In the genomic region with DNA sequence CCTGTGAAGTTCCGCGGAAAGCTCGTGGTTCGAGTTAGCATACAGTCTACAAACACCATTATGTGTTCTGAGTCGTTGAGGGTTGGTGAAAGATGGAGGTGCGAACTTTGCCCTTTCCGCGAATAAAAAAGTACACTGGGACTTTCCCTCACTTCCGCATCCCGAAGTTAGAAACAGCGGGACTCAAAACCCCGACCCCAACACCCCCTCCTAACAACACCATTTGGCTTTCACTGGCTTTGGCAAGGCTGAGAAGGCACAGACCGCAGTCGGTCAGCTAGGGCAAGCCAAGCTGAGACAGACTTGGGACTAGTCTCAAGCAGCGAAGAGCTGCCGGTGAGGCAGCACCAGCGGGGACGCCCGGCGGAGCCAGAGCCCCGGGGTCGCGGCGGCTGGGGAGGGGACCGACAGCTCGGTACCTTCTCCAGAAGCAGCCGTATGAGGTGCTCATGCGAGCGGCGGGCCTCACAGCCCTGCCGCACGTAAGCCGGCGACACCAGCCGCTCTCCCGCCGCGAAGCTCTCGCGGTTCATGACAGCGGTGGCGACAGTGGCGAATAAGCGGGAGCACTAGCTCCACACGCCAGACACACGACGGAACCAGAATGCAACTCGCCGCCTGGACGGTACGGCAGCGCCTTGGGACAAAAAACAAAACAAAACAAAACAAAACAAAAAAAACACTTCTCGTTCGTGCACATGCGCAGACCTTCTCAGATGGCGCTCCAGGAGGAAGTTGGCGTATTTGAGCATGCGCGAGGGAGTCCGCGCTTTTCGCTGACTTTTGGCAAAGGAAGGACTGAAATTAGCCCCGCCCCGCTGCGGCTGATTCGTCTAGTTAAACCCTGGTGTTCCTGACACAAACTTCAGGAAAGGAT, we compare ENCODE assay signal across 8 cellular contexts. TPM values are rescaled to one million over a fixed set of nuclear protein-coding genes. Genes with fewer than 3 reads are reported as not detected.
A peak's percentile ranks its signal among the peaks of the same experiment; 100 is the strongest.
DNase-seq lines count a peak whose midpoint lies in the region; ATAC-seq, FAIRE-seq and TF ChIP-seq lines count a peak whose summit lies in the region.

A gene (minus strand): TSS at position 613 of the 877 bp plus-strand sequence. CDS start 80 bp downstream, at position 533.

- TF ChIP-seq CTCF in adrenal gland (IDR thresholded peaks at IDR 0.05) (peak in 2 of 6 experiments; percentile 27), heart left ventricle (IDR thresholded peaks at IDR 0.05) (peak in 1 of 12 donors; percentile 23), type B pancreatic cell (conservative IDR thresholded peaks at IDR 0.05) (no peak)

- peak; percentile 99 for FAIRE-seq in GM12891 (lab: Jason Lieb, UNC)

- DNase-seq in GM12891 (ENCODE audit: insufficient read length, low spot score), result peak; percentile 54
- DNase-seq in NCI-H1436 treated with DMSO at 0.1 percent for 48 hours (lab: John Stamatoyannopoulos, UW), result peak; percentile 89
- DNase-seq in T-cell, result peak; percentile 78 to 94 (median 91)
- DNase-seq in adrenal gland, result peak; percentile 98 to 99 (median 99)
- DNase-seq in heart left ventricle, result peak; percentile 98 to 99 (median 98)
- DNase-seq in pons (ENCODE audit: low spot score), result peak; percentile 98
- peak; percentile 90 for DNase-seq in type B pancreatic cell (ENCODE audit: extremely low spot score, unreplicated experiment)

- H3K4me1 Mint-ChIP-seq in T-cell (peaks cover 49 to 66% (median 60%) of the 10 kb centered on the region in 3 donors), type B pancreatic cell (ENCODE audit: unreplicated experiment) (peaks cover 26% of the 10 kb centered on the region)

- intact Hi-C loops in adrenal gland (cut with DNase I) (no loop called here), heart left ventricle (cut with DNase I) (loop anchor here in 6 of 10 donors (1.0 to 10.0 kb wide), 10 partner anchors 72 to 245 kb away; a partner anchor contains a TSS)

- H3K27ac ChIP-seq in adrenal gland (peak within 1 kb of the TSS; percentile 84 to 98 (median 96)), heart left ventricle (peak within 1 kb of the TSS; percentile 83 to 98 (median 92))

- ATAC-seq in HG02840 (IDR thresholded peaks at IDR 0.05; ENCODE audit: low FRiP score, unreplicated experiment) (peak; percentile 95), T-cell (replicated peaks in 1 of 4) (peak; percentile 80 to 86 (median 81)), heart left ventricle (peak; percentile 91 to 96 (median 93))

- H3K27me3 ChIP-seq in adrenal gland (no peaks in the 10 kb centered on the region), heart left ventricle (no peaks in the 10 kb centered on the region)

- H3K4me1 ChIP-seq in adrenal gland (replicated peaks in 1 of 2) (peaks cover 0 to 27% of the 10 kb centered on the region in 2 donors), heart left ventricle (peaks cover 0 to 37% (median 15%) of the 10 kb centered on the region in 12 donors)

- WGBS in adrenal gland, 4 donors, result 1% methylated on average over 41 to 66 of the region's 66 CpGs
- WGBS in heart left ventricle, 4 donors, result 1 to 2% (median 1%) methylated on average over 44 to 66 of the region's 66 CpGs

- TF ChIP-seq POLR2A in GM12891 (IDR thresholded peaks at IDR 0.05; ENCODE audit: low read depth, low read length), result peak; percentile 86
- peak; percentile 44 to 96 for TF ChIP-seq POLR2A in adrenal gland (IDR thresholded peaks at IDR 0.05)
- no peak for TF ChIP-seq POLR2A in heart left ventricle (IDR thresholded peaks at IDR 0.05)

- H3K4me3 ChIP-seq in adrenal gland, result peak within 1 kb of the TSS; percentile 46 to 83 (median 80)
- H3K4me3 ChIP-seq in heart left ventricle, result peak within 1 kb of the TSS; percentile 59 to 96 (median 82)

- H3K36me3 Mint-ChIP-seq in T-cell (peaks cover 28% of the 10 kb centered on the region), type B pancreatic cell (no peaks in the 10 kb centered on the region)

- H3K9me3 ChIP-seq in adrenal gland (replicated peaks in 1 of 3) (no peaks in the 10 kb centered on the region), heart left ventricle (no peaks in the 10 kb centered on the region)

- H3K27ac Mint-ChIP-seq in T-cell (peak within 1 kb of the TSS; percentile 97 to 98), type B pancreatic cell (peak within 1 kb of the TSS; percentile 97)

- no peaks in the 10 kb centered on the region for H3K9me3 Mint-ChIP-seq in T-cell
- H3K9me3 Mint-ChIP-seq in type B pancreatic cell, result no peaks in the 10 kb centered on the region

- H3K4me3 Mint-ChIP-seq in T-cell (peak within 1 kb of the TSS; percentile 88 to 93 (median 93)), type B pancreatic cell (peak within 1 kb of the TSS; percentile 93)

- no peaks in the 10 kb centered on the region for H3K36me3 ChIP-seq in adrenal gland (replicated peaks in 1 of 2)
- H3K36me3 ChIP-seq in heart left ventricle, result peaks cover 0 to 25% (median 12%) of the 10 kb centered on the region in 9 donors

- POLR2A ChIA-PET in T-cell (lab: Charles Lee), result interaction anchor here in 1 of 2 donors (0.6 to 1.7 kb wide), 7 partner anchors 16 to 1424 kb away, joined by 3 to 6 read pairs (median 4); a partner anchor contains a TSS

- H3K27me3 Mint-ChIP-seq in T-cell (no peaks in the 10 kb centered on the region), type B pancreatic cell (no peaks in the 10 kb centered on the region)

- CTCF ChIA-PET in T-cell (lab: Charles Lee), result interaction anchor here (0.6 to 3.6 kb wide), 8 partner anchors 15 to 644 kb away, joined by 3 to 41 read pairs (median 6); a partner anchor contains a TSS

TF ChIP-seq in GM12891, 5 proteins besides CTCF, POLR2A, EP300 and RAD21:
- TF ChIP-seq PAX5 (IDR thresholded peaks at IDR 0.05; ENCODE audit: insufficient read depth, low read length, severe bottlenecking), result no peak
- TF ChIP-seq TAF1 (IDR thresholded peaks at IDR 0.05; ENCODE audit: low read depth, low read length), result peak; percentile 77
- 0 out of 2 replicates have a peak, but pooled peaks have one; percentile 57 for TF ChIP-seq SPI1 (IDR thresholded peaks at IDR 0.05; ENCODE audit: low read depth, low read length)
- TF ChIP-seq POU2F2 (IDR thresholded peaks at IDR 0.05; ENCODE audit: low read depth, low read length), result no peak; the same call in 1 of the 2 replicates
- peak; percentile 90 for TF ChIP-seq POLR2AphosphoS5 (IDR thresholded peaks at IDR 0.05; ENCODE audit: low read depth, low read length)

RNA-seq across cellular contexts. Expression of the gene that starts here (rescaled TPM):
- 2.5 TPM for polyA plus RNA-seq in GM12891 (2012; ENCODE audit: low read depth, missing spikeins)
- total RNA-seq in T-cell (10 to 100 TPM; 12.4 to 16.2 (median 15.0) TPM), adrenal gland (10 to 100 TPM in 3 of 8 donors, 1 to 10 TPM in 5; 6.0 to 38.6 (median 7.7) TPM), heart left ventricle (1 to 10 TPM; 3.2 to 7.6 (median 6.2) TPM), type B pancreatic cell (ENCODE audit: low replicate concordance) (8.0 and 8.7 TPM in 2 replicates)
- polyA plus RNA-seq in adrenal gland (1 to 10 TPM; 5.8 to 9.4 (median 6.4) TPM), heart left ventricle (1 to 10 TPM; 2.0 to 2.6 TPM)

Comparison
In these comparisons a context has a peak if more than half of its experiments do, and no peak if none do; other contexts are left out.
1. Peak in every context shown above with its lines: DNase-seq, ATAC-seq, H3K4me3 ChIP-seq and H3K27ac ChIP-seq.
2. POLR2A ChIP-seq: peak in GM12891 (single experiment) and adrenal gland (2 of 2); none in heart left ventricle (0 of 2).
3. intact Hi-C loops: an anchor here in heart left ventricle (1.0 to 10.0 kb wide); none called in adrenal gland.